Comparison of ENCODE assay signal across 1 cellular context in the genomic region with DNA sequence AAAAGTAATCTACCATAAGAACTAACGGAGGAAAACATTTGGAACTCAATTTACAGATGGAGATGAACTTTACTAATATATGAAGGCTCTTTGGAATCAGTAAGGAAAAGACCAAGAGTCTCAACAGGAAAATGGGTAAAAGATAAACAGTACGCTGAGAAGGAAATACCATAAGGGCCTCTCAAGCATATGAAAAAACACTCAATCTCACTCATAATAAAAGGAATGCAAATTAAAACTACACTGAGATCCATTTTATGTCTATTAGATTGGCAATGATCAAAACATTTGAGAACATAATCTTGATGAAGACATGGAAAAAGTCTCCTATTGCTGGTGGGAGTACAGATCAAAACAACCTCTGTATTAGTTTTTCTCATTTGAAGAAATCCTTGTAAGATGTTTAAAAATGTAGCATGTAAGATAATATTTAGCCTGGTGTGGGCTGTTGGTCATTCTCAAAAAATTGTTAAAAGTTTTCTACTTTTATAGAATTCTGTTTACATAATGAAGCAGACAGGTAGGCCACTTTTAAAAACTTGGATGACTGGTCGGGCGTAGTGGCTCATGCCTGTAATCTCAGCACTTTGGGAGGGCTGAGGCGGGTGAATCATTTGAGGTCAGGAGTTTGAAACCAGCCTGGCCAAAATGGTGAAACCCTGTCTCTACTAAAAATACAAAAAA.
TF ChIP-seq lines count a peak whose summit lies in the region.

No MANE protein-coding gene starts in this region.

TF ChIP-seq in IMR-90, 13 proteins besides CTCF, POLR2A, EP300 and RAD21:
- TF ChIP-seq MXI1 (IDR thresholded peaks at IDR 0.05; ENCODE audit: borderline replicate concordance, low read depth, low read length) (no peak), CHD1 (IDR thresholded peaks at IDR 0.05; ENCODE audit: low read depth, low read length) (no peak), NFE2L2 (IDR thresholded peaks at IDR 0.05; ENCODE audit: low read depth, low read length) (no peak)
